ENCODE assay signal across 9 cellular contexts in the genomic region with DNA sequence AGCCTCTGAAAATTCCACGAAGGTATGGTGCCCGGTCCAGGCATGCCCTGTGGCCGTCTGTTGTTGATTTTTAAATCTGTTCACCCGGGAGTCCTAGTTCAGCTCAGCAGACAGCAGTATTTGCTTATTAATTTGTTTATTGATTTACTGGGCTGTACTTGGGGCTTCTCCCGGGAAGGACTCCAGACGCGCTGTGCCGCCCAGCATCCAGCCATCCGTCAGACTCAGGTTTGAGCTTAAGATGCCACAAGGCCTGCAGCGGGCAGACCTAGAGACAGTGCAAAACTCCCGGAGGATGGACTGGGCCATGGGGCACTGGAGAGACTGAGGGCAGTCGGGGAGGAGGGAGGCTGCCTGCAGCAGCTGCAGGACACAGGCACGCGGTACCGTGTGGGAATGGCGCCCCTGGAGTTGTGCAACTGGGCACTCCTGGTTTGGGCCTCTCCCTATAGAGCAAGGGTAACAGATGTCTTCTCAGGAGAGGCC. TPM values are rescaled to one million over a fixed set of nuclear protein-coding genes. Genes with fewer than 3 reads are reported as not detected.
DNase-seq lines count a peak whose midpoint lies in the region; ATAC-seq and TF ChIP-seq lines count a peak whose summit lies in the region.
"Had no signal": no experiment of that assay in that cellular context is flagged by ENCODE, and none has a peak within 500 bp of the region (broad histone marks: within the 10 kb centered on the region; RNA-seq: fewer than 3 reads in every experiment).

No MANE protein-coding gene starts in this region.

- intact Hi-C loops in esophagus muscularis mucosa (cut with DNase I), result no loop called here

- DNase-seq in NCI-H146 treated with DMSO at 0.1 percent for 48 hours (lab: John Stamatoyannopoulos, UW; ENCODE audit: unreplicated experiment) (peak; percentile 57), esophagus muscularis mucosa (ENCODE audit: extremely low spot score) (no peak), amniotic stem cell (lab: John Stamatoyannopoulos, UW) (no peak), A172 (ENCODE audit: low spot score) (no peak)
- DNase-seq in activated naive CD8-positive, alpha-beta T cell treated with anti-CD3 and anti-CD28 coated beads for 36 hours, result peak; percentile 41

- no peaks in the 10 kb centered on the region for H3K27me3 Mint-ChIP-seq in activated naive CD8-positive, alpha-beta T cell treated with anti-CD3 and anti-CD28 coated beads for 36 hours

- H3K27ac Mint-ChIP-seq in activated naive CD8-positive, alpha-beta T cell treated with anti-CD3 and anti-CD28 coated beads for 36 hours, result peak overlapping the region; percentile 100

- no peaks in the 10 kb centered on the region for H3K9me3 Mint-ChIP-seq in activated naive CD8-positive, alpha-beta T cell treated with anti-CD3 and anti-CD28 coated beads for 36 hours
- H3K9me3 Mint-ChIP-seq: nephron had no signal

- peaks cover 11% of the 10 kb centered on the region for H3K27me3 ChIP-seq in rectal smooth muscle tissue (ENCODE audit: control insufficient read depth, insufficient read depth, low read length)
- H3K27me3 ChIP-seq in esophagus muscularis mucosa, result peaks cover 0 to 32% (median 0%) of the 10 kb centered on the region in 4 donors

- TF ChIP-seq CTCF in esophagus muscularis mucosa (IDR thresholded peaks at IDR 0.05), result no peak

- H3K4me1 ChIP-seq in rectal smooth muscle tissue (ENCODE audit: control insufficient read depth, insufficient read depth, low read length) (peaks cover 3% of the 10 kb centered on the region), esophagus muscularis mucosa (peaks cover 6 to 15% (median 11%) of the 10 kb centered on the region in 4 donors)

- H3K4me3 ChIP-seq in rectal smooth muscle tissue (ENCODE audit: low read length) (peak overlapping the region; percentile 39), esophagus muscularis mucosa (no peak overlapping the region)

- ATAC-seq in GM18868 (IDR thresholded peaks at IDR 0.05; ENCODE audit: unreplicated experiment), result peak; percentile 3
- ATAC-seq in HG02588 (IDR thresholded peaks at IDR 0.05; ENCODE audit: unreplicated experiment), result no peak

- H3K36me3 Mint-ChIP-seq in activated naive CD8-positive, alpha-beta T cell treated with anti-CD3 and anti-CD28 coated beads for 36 hours, result peaks cover 11% of the 10 kb centered on the region

- H3K27ac ChIP-seq in rectal smooth muscle tissue (ENCODE audit: low read depth, low read length), result no peak overlapping the region
- no peak overlapping the region for H3K27ac ChIP-seq in esophagus muscularis mucosa (replicated peaks in 1 of 4)

- no peak overlapping the region for H3K9ac ChIP-seq in rectal smooth muscle tissue (ENCODE audit: low read length)

- no peaks in the 10 kb centered on the region for H3K36me3 ChIP-seq in rectal smooth muscle tissue (ENCODE audit: control insufficient read depth, insufficient read depth, low read length)
- no peaks in the 10 kb centered on the region for H3K36me3 ChIP-seq in esophagus muscularis mucosa

- no peak for TF ChIP-seq POLR2A in esophagus muscularis mucosa (IDR thresholded peaks at IDR 0.05; ENCODE audit: low read depth)

- peaks cover 77% of the 10 kb centered on the region for H3K4me1 Mint-ChIP-seq in activated naive CD8-positive, alpha-beta T cell treated with anti-CD3 and anti-CD28 coated beads for 36 hours

- H3K9me3 ChIP-seq in esophagus muscularis mucosa, result no peaks in the 10 kb centered on the region

- H3K4me3 Mint-ChIP-seq in activated naive CD8-positive, alpha-beta T cell treated with anti-CD3 and anti-CD28 coated beads for 36 hours, result peak overlapping the region; percentile 86
- H3K4me3 Mint-ChIP-seq: nephron had no signal

- TF ChIP-seq EP300 in esophagus muscularis mucosa (IDR thresholded peaks at IDR 0.05), result no peak

- WGBS in esophagus muscularis mucosa, result 69% methylated on average over 13 of the region's 16 CpGs

RNA-seq across cellular contexts. Expression of gene CCDC167, which starts 17.3 kb away (rescaled TPM):
- 10 to 100 TPM; 50.0 to 51.0 TPM for total RNA-seq in activated naive CD8-positive, alpha-beta T cell treated with anti-CD3 and anti-CD28 coated beads for 36 hours
- total RNA-seq in esophagus muscularis mucosa, result 10 to 100 TPM; 11.1 to 19.1 (median 16.3) TPM
- total RNA-seq in A172 (2014; rRNA removed; shearing (Covaris generic)), result 53.8 and 96.5 TPM in 2 replicates

Comparison
In these comparisons a context has a peak if more than half of its experiments do, and no peak if none do; other contexts are left out.
1. DNase-seq: peak in NCI-H146 treated with DMSO at 0.1 percent for 48 hours (single experiment) and activated naive CD8-positive, alpha-beta T cell treated with anti-CD3 and anti-CD28 coated beads for 36 hours (single experiment); none in esophagus muscularis mucosa (single experiment), amniotic stem cell (single experiment) and A172 (single experiment).